26 cellular contexts compared by ENCODE assay signal in genomic region chr3:123397921-123398785, GRCh38. TPM values are rescaled to one million over a fixed set of nuclear protein-coding genes. Genes with fewer than 3 reads are reported as not detected.
DNase-seq lines count a peak whose midpoint lies in the region; ATAC-seq and TF ChIP-seq lines count a peak whose summit lies in the region.
"Had no signal": no experiment of that assay in that cellular context is flagged by ENCODE, and none has a peak within 500 bp of the region (broad histone marks: within the 10 kb centered on the region; RNA-seq: fewer than 3 reads in every experiment).

No MANE protein-coding gene starts in this region.

- H3K27ac ChIP-seq in SK-N-MC (peak overlapping the region; percentile 96), coronary artery (peak overlapping the region; percentile 71 to 84), muscle layer of colon (ENCODE audit: low read depth, low read length) (peak overlapping the region; percentile 78), subcutaneous abdominal adipose tissue (ENCODE audit: low read depth, low read length) (peak overlapping the region; percentile 96), smooth muscle cell (ENCODE audit: low read depth) (no peak overlapping the region)
- H3K27ac ChIP-seq: skin epidermis had no signal

- no peaks in the 10 kb centered on the region for H4K20me1 ChIP-seq in smooth muscle cell (ENCODE audit: low read depth)

- no peaks in the 10 kb centered on the region for H3F3A ChIP-seq in smooth muscle cell (ENCODE audit: low read depth)

- H3K9ac ChIP-seq in SK-N-MC (ENCODE audit: insufficient read length) (no peak overlapping the region), muscle layer of colon (ENCODE audit: low read length) (no peak overlapping the region), subcutaneous abdominal adipose tissue (ENCODE audit: low read length in 5 of 5) (peak overlapping the region in 3 of 5 donors; percentile 61 to 73 (median 66)), smooth muscle cell (ENCODE audit: low read depth) (no peak overlapping the region)
- H3K9ac ChIP-seq: SK-N-SH had no signal

- H3K36me3 ChIP-seq in SK-N-MC (ENCODE audit: insufficient read depth, low read length) (no peaks in the 10 kb centered on the region), muscle layer of colon (ENCODE audit: insufficient read depth, low read length) (no peaks in the 10 kb centered on the region), subcutaneous abdominal adipose tissue (ENCODE audit: control insufficient read depth in 5 of 5, insufficient read depth in 5 of 5, low read length in 5 of 5) (no peaks in the 10 kb centered on the region), smooth muscle cell (ENCODE audit: low read depth) (no peaks in the 10 kb centered on the region)

- no peaks in the 10 kb centered on the region for H3K79me2 ChIP-seq in smooth muscle cell (ENCODE audit: low read depth)

- no peak for ATAC-seq in HG02885 (IDR thresholded peaks at IDR 0.05; ENCODE audit: poor library complexity, unreplicated experiment)
- ATAC-seq: activated CD4-positive, alpha-beta T cell treated with anti-CD3 and anti-CD28 coated beads for 36 hours; T-helper 17 cell had no signal

- H2AFZ ChIP-seq in smooth muscle cell (ENCODE audit: low read depth) = no peak overlapping the region

- TF ChIP-seq CTCF in coronary artery (IDR thresholded peaks at IDR 0.05) (no peak), smooth muscle cell (IDR thresholded peaks at IDR 0.05; ENCODE audit: borderline replicate concordance, insufficient read depth, poor library complexity, severe bottlenecking) (no peak)

- H3K4me3 ChIP-seq in SK-N-MC = no peak overlapping the region
- peak overlapping the region; percentile 11 for H3K4me3 ChIP-seq in coronary artery
- no peak overlapping the region for H3K4me3 ChIP-seq in muscle layer of colon (ENCODE audit: low read depth in 1 of 2, low read length in 2 of 2)
- H3K4me3 ChIP-seq in subcutaneous abdominal adipose tissue (ENCODE audit: low read depth in 1 of 5, low read length in 5 of 5) = no peak overlapping the region
- no peak overlapping the region for H3K4me3 ChIP-seq in smooth muscle cell
- H3K4me3 ChIP-seq: skin epidermis had no signal

- no peak for DNase-seq in SK-N-MC (ENCODE audit: low read depth, low spot score)
- no peak for DNase-seq in coronary artery (ENCODE audit: low spot score)
- DNase-seq in COLO668 (lab: John Stamatoyannopoulos, UW; ENCODE audit: unreplicated experiment) = no peak
- no peak for DNase-seq in smooth muscle cell (lab: John Stamatoyannopoulos, UW; ENCODE audit: unreplicated experiment)
- DNase-seq: activated CD4-positive, alpha-beta T cell treated with anti-CD3 and anti-CD28 coated beads for 36 hours; activated CD8-positive, alpha-beta memory T cell treated with anti-CD3 and anti-CD28 coated beads for 24 hours; activated gamma-delta T cell treated with Interleukin-2 at 50 U/mL for 16 hours; activated T-cell treated with anti-CD3 and anti-CD28 coated beads, Interleukin-2, amount 50 U/mL, for 24 hours; CD4-positive, alpha-beta memory T cell; cortex of kidney; DMS153; GF-D8; KG1; mammary epithelial cell; MM.1S; NCI-H1436; NCI-H524 treated with DMSO at 0.1 percent for 48 hours; RPMI8226; SK-N-SH; stimulated activated CD4-positive, alpha-beta T cell treated with anti-CD3 and anti-CD28 coated beads, Interleukin-2, amount 100 ng/mL, for 24 hours; T-helper 17 cell had no signal

- no peak overlapping the region for H3K4me2 ChIP-seq in smooth muscle cell
- H3K4me2 ChIP-seq: SK-N-SH had no signal

- 84% methylated on average over 13 of the region's 13 CpGs for WGBS in smooth muscle cell (ENCODE audit: low lambda C conversion rate)

- H3K9me3 ChIP-seq in SK-N-MC (ENCODE audit: low read depth, low read length) = no peaks in the 10 kb centered on the region
- no peaks in the 10 kb centered on the region for H3K9me3 ChIP-seq in muscle layer of colon (ENCODE audit: low read length)
- no peaks in the 10 kb centered on the region for H3K9me3 ChIP-seq in subcutaneous abdominal adipose tissue (ENCODE audit: control insufficient read depth in 5 of 5, low read length in 5 of 5)
- H3K9me3 ChIP-seq in smooth muscle cell (replicated peaks; ENCODE audit: low read depth) = no peaks in the 10 kb centered on the region
- H3K9me3 ChIP-seq: SK-N-SH had no signal

- H3K27me3 ChIP-seq in muscle layer of colon (ENCODE audit: control insufficient read depth in 1 of 2, insufficient read depth in 2 of 2, low read length in 2 of 2) (no peaks in the 10 kb centered on the region), subcutaneous abdominal adipose tissue (ENCODE audit: control insufficient read depth in 5 of 5, insufficient read depth in 4 of 5, low read length in 5 of 5) (no peaks in the 10 kb centered on the region), smooth muscle cell (ENCODE audit: low read depth) (peaks cover 52% of the 10 kb centered on the region)

- H3K4me1 ChIP-seq in muscle layer of colon (ENCODE audit: insufficient read depth, low read length) = peaks cover 73% of the 10 kb centered on the region
- H3K4me1 ChIP-seq in subcutaneous abdominal adipose tissue (ENCODE audit: control insufficient read depth in 5 of 5, insufficient read depth in 5 of 5, low read length in 5 of 5) = peaks cover 4 to 71% (median 54%) of the 10 kb centered on the region in 5 donors
- H3K4me1 ChIP-seq in smooth muscle cell (ENCODE audit: low read depth) = no peaks in the 10 kb centered on the region

RNA-seq across cellular contexts. Expression of gene ADCY5, which starts 50.7 kb away (rescaled TPM):
- total RNA-seq in smooth muscle cell = 0.22 and 0.58 TPM in 2 replicates
- 0.11 and 0.50 TPM in 2 replicates for polyA plus RNA-seq in smooth muscle cell
- total RNA-seq: activated CD4-positive, alpha-beta T cell treated with anti-CD3 and anti-CD28 coated beads for 36 hours; CD4-positive, alpha-beta memory T cell; T-helper 17 cell had no signal
- polyA plus RNA-seq: keratinocyte had no signal

Comparison
In these comparisons a context has a peak if more than half of its experiments do, and no peak if none do; other contexts are left out.
1. H3K9ac ChIP-seq: peak in subcutaneous abdominal adipose tissue (3 of 5); none in SK-N-MC (single experiment), muscle layer of colon (single experiment) and smooth muscle cell (single experiment).